ENCODE assay signal across 9 cellular contexts in the genomic region with DNA sequence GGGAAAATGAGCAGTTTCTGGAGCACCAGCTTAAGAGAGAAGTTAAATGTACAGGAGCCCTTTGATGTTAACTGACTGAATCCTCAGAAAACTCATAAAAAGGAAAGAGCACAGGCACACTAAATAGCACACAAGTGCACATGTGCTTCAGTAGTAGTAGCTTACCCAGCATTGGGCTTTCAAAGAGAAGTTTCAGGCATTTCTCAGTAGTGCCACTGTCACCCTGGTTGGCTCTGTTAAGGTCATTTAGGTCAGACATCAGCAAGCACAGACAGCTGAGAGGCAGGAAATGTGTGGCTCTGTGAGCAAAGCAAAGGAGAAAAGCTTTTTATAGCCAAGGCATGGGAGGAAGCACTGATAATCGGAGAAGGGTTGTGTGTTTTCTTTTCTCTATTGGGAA.
DNase-seq lines count a peak whose midpoint lies in the region; ATAC-seq and TF ChIP-seq lines count a peak whose summit lies in the region.
"Had no signal": no experiment of that assay in that cellular context is flagged by ENCODE, and none has a peak within 500 bp of the region (broad histone marks: within the 10 kb centered on the region; RNA-seq: fewer than 3 reads in every experiment).

No MANE protein-coding gene starts in this region.

- no peaks in the 10 kb centered on the region for H4K20me1 ChIP-seq in PC-3 (ENCODE audit: low read length)

- WGBS in heart right ventricle, 2 donors: 0% methylated on average over 1 of the region's 1 CpG
- 3 to 6% methylated on average over 1 of the region's 1 CpG for WGBS in thyroid gland, 2 donors

- H3K36me3 ChIP-seq in PC-3 (ENCODE audit: low read depth, low read length): no peaks in the 10 kb centered on the region
- no peaks in the 10 kb centered on the region for H3K36me3 ChIP-seq in heart right ventricle
- H3K36me3 ChIP-seq in thyroid gland: no peaks in the 10 kb centered on the region

- no peaks in the 10 kb centered on the region for H3K79me2 ChIP-seq in PC-3 (ENCODE audit: low read length)

- H2AFZ ChIP-seq in PC-3 (ENCODE audit: low read length): peak overlapping the region; percentile 41

- no peaks in the 10 kb centered on the region for H3K9me3 Mint-ChIP-seq in activated T-cell treated with anti-CD3 and anti-CD28 coated beads, Interleukin-2, amount 50 U/mL, for 72 hours
- H3K9me3 Mint-ChIP-seq: activated B cell treated with CpG ODN at 0.5 μM for 24 hours had no signal

- H3K27ac Mint-ChIP-seq in activated T-cell treated with anti-CD3 and anti-CD28 coated beads, Interleukin-2, amount 50 U/mL, for 72 hours: peak overlapping the region; percentile 66
- H3K27ac Mint-ChIP-seq: activated B cell treated with CpG ODN at 0.5 μM for 24 hours had no signal

- H3K4me1 ChIP-seq in PC-3 (ENCODE audit: insufficient read depth, low read length) (peaks cover 46% of the 10 kb centered on the region), heart right ventricle (peaks cover 3 to 72% (median 12%) of the 10 kb centered on the region in 9 donors), thyroid gland (peaks cover 11 to 18% of the 10 kb centered on the region in 2 donors)

- ATAC-seq in activated T-cell treated with anti-CD3 and anti-CD28 coated beads, Interleukin-2, amount 50 U/mL, for 72 hours (replicated peaks in 1 of 2): peak; percentile 24 to 45
- ATAC-seq in PC-3 (no peak), heart right ventricle (peak; percentile 73 to 93 (median 83))

- intact Hi-C loops in PC-3 (cut with micrococcal nuclease): no loop called here
- intact Hi-C loops in heart right ventricle (cut with DNase I): no loop called here
- intact Hi-C loops in thyroid gland (cut with DNase I): no loop called here
- intact Hi-C loops in posterior cingulate gyrus (cut with DNase I): no loop called here

- H3K27ac ChIP-seq in PC-3 (ENCODE audit: low read length) (no peak overlapping the region), heart right ventricle (peak overlapping the region in 9 of 10 donors; percentile 2 to 86 (median 51)), thyroid gland (peak overlapping the region in 2 of 3 donors; percentile 27 to 59)

- no peak overlapping the region for H3K4me3 ChIP-seq in PC-3 (ENCODE audit: low read length)
- H3K4me3 ChIP-seq in heart right ventricle: no peak overlapping the region
- no peak overlapping the region for H3K4me3 ChIP-seq in thyroid gland (replicated peaks in 1 of 3)

- TF ChIP-seq CTCF in PC-3 (conservative IDR thresholded peaks at IDR 0.05; ENCODE audit: low read depth, low read length) (no peak), heart right ventricle (IDR thresholded peaks at IDR 0.05) (no peak), thyroid gland (IDR thresholded peaks at IDR 0.05) (no peak)

- no peaks in the 10 kb centered on the region for H3K9me2 ChIP-seq in PC-3 (replicated peaks; ENCODE audit: low read length)

- CTCF ChIA-PET in PC-3 (lab: Charles Lee): no interaction called here

- DNase-seq in activated T-cell treated with anti-CD3 and anti-CD28 coated beads, Interleukin-2, amount 50 U/mL, for 72 hours: peak; percentile 24 to 44
- DNase-seq in activated T-cell treated with anti-CD3 and anti-CD28 coated beads, Interleukin-2, amount 50 U/mL, for 1 hour: no peak
- DNase-seq in PC-3: no peak
- peak in 1 of 2 donors; percentile 38 for DNase-seq in heart right ventricle
- no peak for DNase-seq in thyroid gland
- no peak for DNase-seq in erythroblast (lab: John Stamatoyannopoulos, UW)
- DNase-seq in glomerular visceral epithelial cell (ENCODE audit: extremely low spot score): no peak
- DNase-seq in posterior cingulate gyrus: no peak
- DNase-seq: activated B cell treated with CpG ODN at 0.5 μM for 24 hours had no signal

- POLR2A ChIA-PET in PC-3 (lab: Charles Lee; ENCODE audit: unreplicated experiment): interaction anchor here (0.6 to 0.7 kb wide), 2 partner anchors 33 to 97 kb away, joined by 3 read pairs; no protein-coding TSS in a partner anchor

- H3K9me3 ChIP-seq in PC-3 (ENCODE audit: low read length) (no peaks in the 10 kb centered on the region), heart right ventricle (no peaks in the 10 kb centered on the region), thyroid gland (no peaks in the 10 kb centered on the region)

- H3K4me3 Mint-ChIP-seq in activated T-cell treated with anti-CD3 and anti-CD28 coated beads, Interleukin-2, amount 50 U/mL, for 72 hours: peak overlapping the region; percentile 15 to 57
- H3K4me3 Mint-ChIP-seq: activated B cell treated with CpG ODN at 0.5 μM for 24 hours had no signal

- no peak overlapping the region for H3K4me2 ChIP-seq in PC-3 (ENCODE audit: low read length)

- peaks cover 69% of the 10 kb centered on the region for H3K4me1 Mint-ChIP-seq in activated T-cell treated with anti-CD3 and anti-CD28 coated beads, Interleukin-2, amount 50 U/mL, for 72 hours (ENCODE audit: low read depth)

- no peaks in the 10 kb centered on the region for H3K27me3 ChIP-seq in PC-3 (ENCODE audit: low read length)
- no peaks in the 10 kb centered on the region for H3K27me3 ChIP-seq in heart right ventricle
- no peaks in the 10 kb centered on the region for H3K27me3 ChIP-seq in thyroid gland

- no peaks in the 10 kb centered on the region for H3F3A ChIP-seq in PC-3 (ENCODE audit: low read length, unreplicated experiment)

- H3K36me3 Mint-ChIP-seq in activated T-cell treated with anti-CD3 and anti-CD28 coated beads, Interleukin-2, amount 50 U/mL, for 72 hours (ENCODE audit: insufficient read depth in 2 of 2): no peaks in the 10 kb centered on the region

- H3K9ac ChIP-seq in PC-3 (ENCODE audit: low read length): no peak overlapping the region

- TF ChIP-seq POLR2A in thyroid gland (IDR thresholded peaks at IDR 0.05): no peak
- TF ChIP-seq POLR2A in erythroblast (IDR thresholded peaks at IDR 0.05; ENCODE audit: low read length): no peak

- no TSS peak for BruUV-seq in PC-3 (replicated peaks; lab: Mats Ljungman, UMichigan)

- H3K27me3 Mint-ChIP-seq in activated T-cell treated with anti-CD3 and anti-CD28 coated beads, Interleukin-2, amount 50 U/mL, for 72 hours (ENCODE audit: low read depth): no peaks in the 10 kb centered on the region
- H3K27me3 Mint-ChIP-seq: activated B cell treated with CpG ODN at 0.5 μM for 24 hours had no signal

Comparison
In these comparisons a context has a peak if more than half of its experiments do, and no peak if none do; other contexts are left out.
1. DNase-seq: peak in activated T-cell treated with anti-CD3 and anti-CD28 coated beads, Interleukin-2, amount 50 U/mL, for 72 hours (2 of 2); none in activated T-cell treated with anti-CD3 and anti-CD28 coated beads, Interleukin-2, amount 50 U/mL, for 1 hour (single experiment), PC-3 (single experiment), thyroid gland (0 of 2), erythroblast (0 of 2), glomerular visceral epithelial cell (single experiment) and posterior cingulate gyrus (0 of 10).